1 cellular context compared by ENCODE assay signal in the genomic region with DNA sequence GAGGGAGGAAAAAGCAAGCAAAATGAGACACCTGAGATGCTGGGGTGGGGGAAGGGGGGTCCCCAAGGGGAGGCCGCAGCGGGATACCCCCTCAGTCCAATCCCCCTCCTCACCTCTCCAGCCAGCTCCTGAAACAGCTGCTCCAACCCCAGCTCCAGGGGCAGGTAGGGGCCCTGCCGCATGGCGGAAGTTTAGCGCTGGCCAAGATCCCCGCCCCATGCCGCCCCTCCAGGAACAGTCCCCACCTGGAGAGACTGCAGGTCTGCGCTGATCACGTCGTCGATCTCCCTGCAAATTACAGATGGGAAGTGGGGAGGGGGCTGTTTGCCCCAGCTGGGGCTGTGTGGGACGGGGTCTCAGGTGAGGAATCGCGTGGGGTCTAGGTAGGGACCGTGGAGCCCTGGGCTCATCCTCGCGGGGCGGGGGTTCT.
TF ChIP-seq lines count a peak whose summit lies in the region.

No MANE protein-coding gene starts in this region.

TF ChIP-seq in GM12878, 131 proteins besides CTCF, POLR2A, EP300 and RAD21:
- no peak for TF ChIP-seq SIX5 (IDR thresholded peaks at IDR 0.05; ENCODE audit: low read depth, low read length, severe bottlenecking)
- TF ChIP-seq, protein P1, sequence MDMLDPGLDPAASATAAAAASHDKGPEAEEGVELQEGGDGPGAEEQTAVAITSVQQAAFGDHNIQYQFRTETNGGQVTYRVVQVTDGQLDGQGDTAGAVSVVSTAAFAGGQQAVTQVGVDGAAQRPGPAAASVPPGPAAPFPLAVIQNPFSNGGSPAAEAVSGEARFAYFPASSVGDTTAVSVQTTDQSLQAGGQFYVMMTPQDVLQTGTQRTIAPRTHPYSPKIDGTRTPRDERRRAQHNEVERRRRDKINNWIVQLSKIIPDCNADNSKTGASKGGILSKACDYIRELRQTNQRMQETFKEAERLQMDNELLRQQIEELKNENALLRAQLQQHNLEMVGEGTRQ (IDR thresholded peaks at IDR 0.05; ENCODE audit: borderline replicate concordance, low read depth, low read length) = no peak
- TF ChIP-seq, protein P2, sequence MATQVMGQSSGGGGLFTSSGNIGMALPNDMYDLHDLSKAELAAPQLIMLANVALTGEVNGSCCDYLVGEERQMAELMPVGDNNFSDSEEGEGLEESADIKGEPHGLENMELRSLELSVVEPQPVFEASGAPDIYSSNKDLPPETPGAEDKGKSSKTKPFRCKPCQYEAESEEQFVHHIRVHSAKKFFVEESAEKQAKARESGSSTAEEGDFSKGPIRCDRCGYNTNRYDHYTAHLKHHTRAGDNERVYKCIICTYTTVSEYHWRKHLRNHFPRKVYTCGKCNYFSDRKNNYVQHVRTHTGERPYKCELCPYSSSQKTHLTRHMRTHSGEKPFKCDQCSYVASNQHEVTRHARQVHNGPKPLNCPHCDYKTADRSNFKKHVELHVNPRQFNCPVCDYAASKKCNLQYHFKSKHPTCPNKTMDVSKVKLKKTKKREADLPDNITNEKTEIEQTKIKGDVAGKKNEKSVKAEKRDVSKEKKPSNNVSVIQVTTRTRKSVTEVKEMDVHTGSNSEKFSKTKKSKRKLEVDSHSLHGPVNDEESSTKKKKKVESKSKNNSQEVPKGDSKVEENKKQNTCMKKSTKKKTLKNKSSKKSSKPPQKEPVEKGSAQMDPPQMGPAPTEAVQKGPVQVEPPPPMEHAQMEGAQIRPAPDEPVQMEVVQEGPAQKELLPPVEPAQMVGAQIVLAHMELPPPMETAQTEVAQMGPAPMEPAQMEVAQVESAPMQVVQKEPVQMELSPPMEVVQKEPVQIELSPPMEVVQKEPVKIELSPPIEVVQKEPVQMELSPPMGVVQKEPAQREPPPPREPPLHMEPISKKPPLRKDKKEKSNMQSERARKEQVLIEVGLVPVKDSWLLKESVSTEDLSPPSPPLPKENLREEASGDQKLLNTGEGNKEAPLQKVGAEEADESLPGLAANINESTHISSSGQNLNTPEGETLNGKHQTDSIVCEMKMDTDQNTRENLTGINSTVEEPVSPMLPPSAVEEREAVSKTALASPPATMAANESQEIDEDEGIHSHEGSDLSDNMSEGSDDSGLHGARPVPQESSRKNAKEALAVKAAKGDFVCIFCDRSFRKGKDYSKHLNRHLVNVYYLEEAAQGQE (IDR thresholded peaks at IDR 0.05; ENCODE audit: low read depth, low read length) = no peak
- TF ChIP-seq, protein P3, sequence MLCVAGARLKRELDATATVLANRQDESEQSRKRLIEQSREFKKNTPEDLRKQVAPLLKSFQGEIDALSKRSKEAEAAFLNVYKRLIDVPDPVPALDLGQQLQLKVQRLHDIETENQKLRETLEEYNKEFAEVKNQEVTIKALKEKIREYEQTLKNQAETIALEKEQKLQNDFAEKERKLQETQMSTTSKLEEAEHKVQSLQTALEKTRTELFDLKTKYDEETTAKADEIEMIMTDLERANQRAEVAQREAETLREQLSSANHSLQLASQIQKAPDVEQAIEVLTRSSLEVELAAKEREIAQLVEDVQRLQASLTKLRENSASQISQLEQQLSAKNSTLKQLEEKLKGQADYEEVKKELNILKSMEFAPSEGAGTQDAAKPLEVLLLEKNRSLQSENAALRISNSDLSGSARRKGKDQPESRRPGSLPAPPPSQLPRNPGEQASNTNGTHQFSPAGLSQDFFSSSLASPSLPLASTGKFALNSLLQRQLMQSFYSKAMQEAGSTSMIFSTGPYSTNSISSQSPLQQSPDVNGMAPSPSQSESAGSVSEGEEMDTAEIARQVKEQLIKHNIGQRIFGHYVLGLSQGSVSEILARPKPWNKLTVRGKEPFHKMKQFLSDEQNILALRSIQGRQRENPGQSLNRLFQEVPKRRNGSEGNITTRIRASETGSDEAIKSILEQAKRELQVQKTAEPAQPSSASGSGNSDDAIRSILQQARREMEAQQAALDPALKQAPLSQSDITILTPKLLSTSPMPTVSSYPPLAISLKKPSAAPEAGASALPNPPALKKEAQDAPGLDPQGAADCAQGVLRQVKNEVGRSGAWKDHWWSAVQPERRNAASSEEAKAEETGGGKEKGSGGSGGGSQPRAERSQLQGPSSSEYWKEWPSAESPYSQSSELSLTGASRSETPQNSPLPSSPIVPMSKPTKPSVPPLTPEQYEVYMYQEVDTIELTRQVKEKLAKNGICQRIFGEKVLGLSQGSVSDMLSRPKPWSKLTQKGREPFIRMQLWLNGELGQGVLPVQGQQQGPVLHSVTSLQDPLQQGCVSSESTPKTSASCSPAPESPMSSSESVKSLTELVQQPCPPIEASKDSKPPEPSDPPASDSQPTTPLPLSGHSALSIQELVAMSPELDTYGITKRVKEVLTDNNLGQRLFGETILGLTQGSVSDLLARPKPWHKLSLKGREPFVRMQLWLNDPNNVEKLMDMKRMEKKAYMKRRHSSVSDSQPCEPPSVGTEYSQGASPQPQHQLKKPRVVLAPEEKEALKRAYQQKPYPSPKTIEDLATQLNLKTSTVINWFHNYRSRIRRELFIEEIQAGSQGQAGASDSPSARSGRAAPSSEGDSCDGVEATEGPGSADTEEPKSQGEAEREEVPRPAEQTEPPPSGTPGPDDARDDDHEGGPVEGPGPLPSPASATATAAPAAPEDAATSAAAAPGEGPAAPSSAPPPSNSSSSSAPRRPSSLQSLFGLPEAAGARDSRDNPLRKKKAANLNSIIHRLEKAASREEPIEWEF (IDR thresholded peaks at IDR 0.05; ENCODE audit: insufficient replicate concordance, low read depth, low read length) = no peak
- peak; percentile 15 for TF ChIP-seq SP1 (IDR thresholded peaks at IDR 0.05; ENCODE audit: low read depth, low read length)
TF ChIP-seq in GM12878: peak in this region for 1.
